24 cellular contexts compared by ENCODE assay signal in the genomic region with DNA sequence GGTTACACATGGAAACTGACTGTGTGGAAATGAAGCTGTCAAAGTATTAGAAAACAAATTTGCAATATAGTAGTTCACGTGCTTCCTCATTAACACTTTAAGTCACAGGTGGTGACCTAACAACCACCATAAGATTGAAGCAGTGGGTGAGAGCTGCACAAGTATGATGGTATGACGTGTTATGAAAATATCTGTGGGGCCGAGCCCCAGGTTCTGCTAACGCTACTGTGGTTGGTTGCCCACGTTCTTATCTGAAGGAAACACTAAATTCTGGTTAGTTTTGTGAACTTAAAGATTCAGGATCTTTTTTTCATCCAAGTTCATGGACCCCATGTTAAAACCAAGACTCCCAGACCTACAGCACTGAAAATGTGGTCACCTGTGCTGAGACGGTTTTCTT.
A peak's percentile ranks its signal among the peaks of the same experiment; 100 is the strongest.
DNase-seq lines count a peak whose midpoint lies in the region; ATAC-seq, FAIRE-seq and TF ChIP-seq lines count a peak whose summit lies in the region.
"Had no signal": no experiment of that assay in that cellular context is flagged by ENCODE, and none has a peak within 500 bp of the region (broad histone marks: within the 10 kb centered on the region; RNA-seq: fewer than 3 reads in every experiment).

No MANE protein-coding gene starts in this region.

- intact Hi-C loops in GM12878 (cut with micrococcal nuclease; ENCODE audit: unreplicated experiment), result no loop called here
- intact Hi-C loops in activated CD8-positive, alpha-beta T cell treated with anti-CD3 and anti-CD28 coated beads for 36 hours (cut with micrococcal nuclease), result no loop called here

- no peaks in the 10 kb centered on the region for H3K9me3 Mint-ChIP-seq in activated CD8-positive, alpha-beta T cell treated with anti-CD3 and anti-CD28 coated beads for 36 hours
- H3K9me3 Mint-ChIP-seq: CD4-positive, alpha-beta memory T cell had no signal

- H3K27me3 ChIP-seq in GM12878 (replicated peaks in 1 of 2; ENCODE audit: control insufficient read depth in 2 of 2, insufficient read depth in 2 of 2, low read length in 1 of 2), result no peaks in the 10 kb centered on the region
- H3K27me3 ChIP-seq: BE2C, BLaER1 had no signal

- no peak overlapping the region for H3K27ac Mint-ChIP-seq in activated CD8-positive, alpha-beta T cell treated with anti-CD3 and anti-CD28 coated beads for 36 hours
- H3K27ac Mint-ChIP-seq: CD4-positive, alpha-beta memory T cell; CD8-positive, alpha-beta memory T cell had no signal

- H3K27me3 Mint-ChIP-seq in activated CD8-positive, alpha-beta T cell treated with anti-CD3 and anti-CD28 coated beads for 36 hours, result no peaks in the 10 kb centered on the region
- H3K27me3 Mint-ChIP-seq: CD4-positive, CD25-positive, alpha-beta regulatory T cell had no signal

- WGBS in GM12878 (ENCODE audit: insufficient coverage, insufficient replicate concordance, low lambda C conversion rate, missing lambda C conversion rate), result 7% methylated on average over 6 of the region's 6 CpGs

- TF ChIP-seq CTCF in GM12878 (IDR thresholded peaks at IDR 0.05 in 2 of 3, conservative IDR thresholded peaks at IDR 0.05 in 1 of 3; ENCODE audit: control insufficient read depth in 2 of 3, extremely low read depth in 1 of 3, insufficient read depth in 1 of 3, low read depth in 3 of 3, low read length in 3 of 3), result no peak
- no peak for TF ChIP-seq CTCF in activated CD8-positive, alpha-beta T cell treated with anti-CD3 and anti-CD28 coated beads for 36 hours (IDR thresholded peaks at IDR 0.05)

- no peak overlapping the region for H3K9ac ChIP-seq in GM12878 (ENCODE audit: control insufficient read depth, insufficient read depth, low read length)
- H3K9ac ChIP-seq: BLaER1 had no signal

- no peak overlapping the region for H2AFZ ChIP-seq in GM12878 (ENCODE audit: control insufficient read depth, low read depth, low read length)

- H3K36me3 ChIP-seq in GM12878 (ENCODE audit: control insufficient read depth in 2 of 2, insufficient read depth in 2 of 2, low read length in 1 of 2), result no peaks in the 10 kb centered on the region
- H3K36me3 ChIP-seq: BE2C, BLaER1 had no signal

- TF ChIP-seq RAD21 in GM12878 (IDR thresholded peaks at IDR 0.05; ENCODE audit: insufficient read depth, low read depth, low read length), result no peak

- RAD21 ChIA-PET in GM12878 (lab: Charles Lee; ENCODE audit: unreplicated experiment), result no interaction called here

- CTCF ChIA-PET in GM12878 (lab: Yijun Ruan, JAX), result no interaction called here
- CTCF ChIA-PET in activated CD8-positive, alpha-beta T cell treated with anti-CD3 and anti-CD28 coated beads for 36 hours (lab: Charles Lee), result no interaction called here

- no peak overlapping the region for H3K27ac ChIP-seq in GM12878 (ENCODE audit: control insufficient read depth, insufficient read depth)
- H3K27ac ChIP-seq: BLaER1 had no signal

- no peaks in the 10 kb centered on the region for H3K9me3 ChIP-seq in GM12878 (replicated peaks; ENCODE audit: control insufficient read depth, insufficient read depth, low read length)
- H3K9me3 ChIP-seq: BE2C, BLaER1, Caco-2 had no signal

- SMC1A ChIA-PET in GM12878 (lab: Charles Lee; ENCODE audit: uncharacterized antibody, unreplicated experiment), result no interaction called here

- no TSS peak for BruUV-seq in GM12878 (replicated peaks; lab: Mats Ljungman, UMichigan)

- H3K4me1 ChIP-seq in GM12878 (ENCODE audit: control insufficient read depth, insufficient read depth, low read length), result no peaks in the 10 kb centered on the region
- H3K4me1 ChIP-seq: BE2C, BLaER1, Caco-2 had no signal

- H3K36me3 Mint-ChIP-seq in activated CD8-positive, alpha-beta T cell treated with anti-CD3 and anti-CD28 coated beads for 36 hours (ENCODE audit: low read depth), result no peaks in the 10 kb centered on the region
- H3K36me3 Mint-ChIP-seq: CD14-positive monocyte; CD4-positive, alpha-beta memory T cell; CD4-positive, CD25-positive, alpha-beta regulatory T cell; CD8-positive, alpha-beta memory T cell had no signal

- no peaks in the 10 kb centered on the region for H4K20me1 ChIP-seq in GM12878 (ENCODE audit: control insufficient read depth, insufficient read depth)
- H4K20me1 ChIP-seq: BLaER1 had no signal

- DNase-seq in CMK (ENCODE audit: low read depth), result peak; percentile 59
- peak; percentile 49 for DNase-seq in Jurkat, Clone E6-1 (ENCODE audit: low read depth, low spot score)
- no peak for DNase-seq in GM12878 (ENCODE audit: low read depth, low spot score)
- no peak for DNase-seq in NCI-H345 treated with DMSO at 0.1 percent for 48 hours (lab: John Stamatoyannopoulos, UW; ENCODE audit: unreplicated experiment)
- no peak for DNase-seq in activated CD8-positive, alpha-beta T cell treated with anti-CD3 and anti-CD28 coated beads for 36 hours
- DNase-seq: 8988T; ACHN; BE2C; C1 segment of cervical spinal cord; Caco-2; Calu3; CD4-positive, alpha-beta memory T cell; CD4-positive, CD25-positive, alpha-beta regulatory T cell; CD8-positive, alpha-beta memory T cell; DMS79 treated with DMSO at 0.1 percent for 48 hours; GF-D8 had no signal

- H3K4me3 ChIP-seq in Jurkat, Clone E6-1 (ENCODE audit: low read length), result no peak overlapping the region
- H3K4me3 ChIP-seq in GM12878, result no peak overlapping the region
- H3K4me3 ChIP-seq: BLaER1 had no signal

- POLR2A ChIA-PET in GM12878 (lab: Charles Lee), result no interaction called here
- POLR2A ChIA-PET in activated CD8-positive, alpha-beta T cell treated with anti-CD3 and anti-CD28 coated beads for 36 hours (lab: Charles Lee), result no interaction called here

- H3K4me2 ChIP-seq in GM12878 (ENCODE audit: control insufficient read depth, insufficient read depth), result no peak overlapping the region
- H3K4me2 ChIP-seq: BLaER1 had no signal

- H3K79me2 ChIP-seq in GM12878 (ENCODE audit: control insufficient read depth, insufficient read depth, low read length), result no peaks in the 10 kb centered on the region

- no peak for TF ChIP-seq EP300 in GM12878 (IDR thresholded peaks at IDR 0.05; ENCODE audit: borderline replicate concordance in 1 of 2, control insufficient read depth in 1 of 2, low read depth in 2 of 2, low read length in 2 of 2)

- FAIRE-seq in GM12878 (lab: Jason Lieb, UNC), result no peak
- FAIRE-seq: A204.1, D721Med, G401.6, GM12892, GM18507 had no signal

- no peak for ATAC-seq in GM12878
- ATAC-seq in activated CD8-positive, alpha-beta T cell treated with anti-CD3 and anti-CD28 coated beads for 36 hours, result no peak
- ATAC-seq in HG03175 (IDR thresholded peaks at IDR 0.05; ENCODE audit: unreplicated experiment), result no peak

- H3K4me3 Mint-ChIP-seq in activated CD8-positive, alpha-beta T cell treated with anti-CD3 and anti-CD28 coated beads for 36 hours, result no peak overlapping the region
- H3K4me3 Mint-ChIP-seq: CD14-positive monocyte; CD4-positive, alpha-beta memory T cell; CD4-positive, CD25-positive, alpha-beta regulatory T cell; CD8-positive, alpha-beta memory T cell had no signal

- no peak for TF ChIP-seq POLR2A in GM12878 (IDR thresholded peaks at IDR 0.05; ENCODE audit: low read depth, low read length)

- H3K4me1 Mint-ChIP-seq in activated CD8-positive, alpha-beta T cell treated with anti-CD3 and anti-CD28 coated beads for 36 hours (ENCODE audit: low read depth), result no peaks in the 10 kb centered on the region
- H3K4me1 Mint-ChIP-seq: CD14-positive monocyte; CD4-positive, alpha-beta memory T cell; CD4-positive, CD25-positive, alpha-beta regulatory T cell; CD8-positive, alpha-beta memory T cell had no signal

- in situ Hi-C loops in GM12878 (cut with MboI), result no loop called here

TF ChIP-seq in GM12878, 131 proteins besides CTCF, POLR2A, EP300 and RAD21 (continues in another document):
- TF ChIP-seq CREB1 (IDR thresholded peaks at IDR 0.05; ENCODE audit: low read depth), result 0 out of 2 replicates have a peak, but pooled peaks have one; percentile 26
- TF ChIP-seq, protein P1, sequence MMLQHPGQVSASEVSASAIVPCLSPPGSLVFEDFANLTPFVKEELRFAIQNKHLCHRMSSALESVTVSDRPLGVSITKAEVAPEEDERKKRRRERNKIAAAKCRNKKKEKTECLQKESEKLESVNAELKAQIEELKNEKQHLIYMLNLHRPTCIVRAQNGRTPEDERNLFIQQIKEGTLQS (IDR thresholded peaks at IDR 0.05; ENCODE audit: borderline replicate concordance, extremely low read depth, low read depth, low read length), result no peak
- no peak for TF ChIP-seq RELB (IDR thresholded peaks at IDR 0.05; ENCODE audit: low read depth)
- TF ChIP-seq, protein P2, sequence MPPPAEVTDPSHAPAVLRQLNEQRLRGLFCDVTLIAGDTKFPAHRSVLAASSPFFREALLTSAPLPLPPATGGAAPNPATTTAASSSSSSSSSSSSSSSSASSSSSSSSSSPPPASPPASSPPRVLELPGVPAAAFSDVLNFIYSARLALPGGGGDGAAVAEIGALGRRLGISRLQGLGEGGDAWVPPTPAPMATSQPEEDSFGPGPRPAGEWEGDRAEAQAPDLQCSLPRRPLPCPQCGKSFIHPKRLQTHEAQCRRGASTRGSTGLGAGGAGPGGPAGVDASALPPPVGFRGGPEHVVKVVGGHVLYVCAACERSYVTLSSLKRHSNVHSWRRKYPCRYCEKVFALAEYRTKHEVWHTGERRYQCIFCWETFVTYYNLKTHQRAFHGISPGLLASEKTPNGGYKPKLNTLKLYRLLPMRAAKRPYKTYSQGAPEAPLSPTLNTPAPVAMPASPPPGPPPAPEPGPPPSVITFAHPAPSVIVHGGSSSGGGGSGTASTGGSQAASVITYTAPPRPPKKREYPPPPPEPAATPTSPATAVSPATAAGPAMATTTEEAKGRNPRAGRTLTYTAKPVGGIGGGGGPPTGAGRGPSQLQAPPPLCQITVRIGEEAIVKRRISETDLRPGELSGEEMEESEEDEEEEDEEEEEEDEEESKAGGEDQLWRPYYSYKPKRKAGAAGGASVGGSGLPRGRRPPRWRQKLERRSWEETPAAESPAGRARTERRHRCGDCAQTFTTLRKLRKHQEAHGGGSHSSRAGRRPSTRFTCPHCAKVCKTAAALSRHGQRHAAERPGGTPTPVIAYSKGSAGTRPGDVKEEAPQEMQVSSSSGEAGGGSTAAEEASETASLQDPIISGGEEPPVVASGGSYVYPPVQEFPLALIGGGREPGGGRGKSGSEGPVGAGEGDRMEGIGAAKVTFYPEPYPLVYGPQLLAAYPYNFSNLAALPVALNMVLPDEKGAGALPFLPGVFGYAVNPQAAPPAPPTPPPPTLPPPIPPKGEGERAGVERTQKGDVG (CRISPR knock-in tag; IDR thresholded peaks at IDR 0.05), result no peak

Comparison
In these comparisons a context has a peak if more than half of its experiments do, and no peak if none do; other contexts are left out.
1. DNase-seq: peak in CMK (single experiment) and Jurkat, Clone E6-1 (single experiment); none in GM12878 (single experiment), NCI-H345 treated with DMSO at 0.1 percent for 48 hours (single experiment) and activated CD8-positive, alpha-beta T cell treated with anti-CD3 and anti-CD28 coated beads for 36 hours (single experiment).